In the genomic region with DNA sequence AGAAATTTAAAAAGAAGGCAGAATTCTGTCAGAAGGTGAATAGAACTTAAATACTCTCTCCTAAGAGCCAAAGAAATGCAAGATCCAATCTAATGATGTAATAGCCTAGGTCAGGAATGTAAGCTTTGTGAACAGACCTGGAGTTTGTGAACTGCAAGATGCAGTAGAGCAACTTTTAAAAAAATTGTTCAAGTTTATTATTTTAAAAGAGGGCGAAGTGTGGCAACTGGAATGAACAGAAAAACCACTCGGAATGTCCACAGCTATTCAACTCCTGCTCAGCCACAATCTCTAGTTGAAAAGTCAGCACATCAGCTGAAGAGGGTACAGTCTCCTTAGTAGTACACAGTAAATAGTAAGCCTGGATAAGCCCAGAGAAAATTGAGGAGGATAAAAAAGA, we compare ENCODE assay signal across 21 cellular contexts.
DNase-seq lines count a peak whose midpoint lies in the region; ATAC-seq, FAIRE-seq and TF ChIP-seq lines count a peak whose summit lies in the region.
"Had no signal": no experiment of that assay in that cellular context is flagged by ENCODE, and none has a peak within 500 bp of the region (broad histone marks: within the 10 kb centered on the region; RNA-seq: fewer than 3 reads in every experiment).

No MANE protein-coding gene starts in this region.

- no peaks in the 10 kb centered on the region for H3K36me3 ChIP-seq in mesendoderm (ENCODE audit: control insufficient read depth, insufficient read depth, low read length)
- H3K36me3 ChIP-seq in MG63, result no peaks in the 10 kb centered on the region

- no peaks in the 10 kb centered on the region for H3K9me3 Mint-ChIP-seq in nephron progenitor cell

- no peak overlapping the region for H2BK120ac ChIP-seq in mesendoderm (ENCODE audit: low read depth, low read length)

- no peaks in the 10 kb centered on the region for H3K79me2 ChIP-seq in mesendoderm (ENCODE audit: control insufficient read depth, insufficient read depth, low read length)

- H3K36me3 Mint-ChIP-seq in nephron progenitor cell (ENCODE audit: low read depth), result no peaks in the 10 kb centered on the region
- H3K36me3 Mint-ChIP-seq: CD4-positive, CD25-positive, alpha-beta regulatory T cell had no signal

- H4K8ac ChIP-seq in mesendoderm (ENCODE audit: low read depth, low read length), result no peak overlapping the region

- no peak overlapping the region for H3K4me3 ChIP-seq in epithelial cell of esophagus (ENCODE audit: low read length)
- no peak overlapping the region for H3K4me3 ChIP-seq in mesendoderm (ENCODE audit: low read length)
- H3K4me3 ChIP-seq in MG63, result no peak overlapping the region
- H3K4me3 ChIP-seq: GM12878 had no signal

- no peak for ATAC-seq in GM21529 (IDR thresholded peaks at IDR 0.05; ENCODE audit: unreplicated experiment)
- ATAC-seq: GM12878 had no signal

- H3K9me3 ChIP-seq in MG63, result no peaks in the 10 kb centered on the region

- DNase-seq in DMS53 (lab: John Stamatoyannopoulos, UW), result peak; percentile 17
- DNase-seq in DMS53 treated with DMSO at 0.1 percent for 48 hours (lab: John Stamatoyannopoulos, UW; ENCODE audit: unreplicated experiment), result no peak
- DNase-seq in epithelial cell of esophagus (ENCODE audit: low read depth), result peak; percentile 1
- DNase-seq in mesendoderm, result peak; percentile 43
- DNase-seq in MG63, result no peak
- no peak for DNase-seq in nephron progenitor cell
- no peak for DNase-seq in RCC 7860 (ENCODE audit: low spot score)
- DNase-seq: CD4-positive, CD25-positive, alpha-beta regulatory T cell; COR-L47; KG1; MV-4-11; NCI-H187; NCI-H2227 treated with DMSO at 0.1 percent for 48 hours; NCI-H524; RPMI8226; SHP77 treated with DMSO at 0.1 percent for 48 hours had no signal

- H3K56ac ChIP-seq in mesendoderm (ENCODE audit: low read length), result no peak overlapping the region

- no peak overlapping the region for H3K4me2 ChIP-seq in mesendoderm (ENCODE audit: low read length)

- no CpG with 5 or more reads among the region's 2 CpGs for WGBS in mesendoderm (ENCODE audit: extremely low coverage, insufficient coverage, low lambda C conversion rate)

- no peaks in the 10 kb centered on the region for H3K4me1 ChIP-seq in mesendoderm (ENCODE audit: control insufficient read depth, low read depth, low read length)

- H3K9ac ChIP-seq in mesendoderm (ENCODE audit: low read length), result no peak overlapping the region

- H3K27me3 ChIP-seq in mesendoderm (ENCODE audit: insufficient read depth, low read length, poor library complexity) (no peaks in the 10 kb centered on the region), MG63 (no peaks in the 10 kb centered on the region)

- H3K4me1 Mint-ChIP-seq in nephron progenitor cell, result no peaks in the 10 kb centered on the region
- H3K4me1 Mint-ChIP-seq: B cell; CD4-positive, CD25-positive, alpha-beta regulatory T cell had no signal

- FAIRE-seq in RCC 7860 (lab: Jason Lieb, UNC), result no peak
- FAIRE-seq: GM12878, H54 had no signal

- no peak overlapping the region for H3K23ac ChIP-seq in mesendoderm (ENCODE audit: low read length)

- H3K18ac ChIP-seq in mesendoderm (ENCODE audit: low read length), result no peak overlapping the region

- no peak overlapping the region for H2BK5ac ChIP-seq in mesendoderm (ENCODE audit: low read length)

- no peak overlapping the region for H4K5ac ChIP-seq in mesendoderm (ENCODE audit: low read length)

- no peak overlapping the region for H3K27ac Mint-ChIP-seq in nephron progenitor cell
- H3K27ac Mint-ChIP-seq: B cell; CD4-positive, CD25-positive, alpha-beta regulatory T cell had no signal

- no peak overlapping the region for H3K27ac ChIP-seq in mesendoderm (ENCODE audit: low read depth, low read length)
- H3K27ac ChIP-seq: 22Rv1 had no signal

- H3K79me1 ChIP-seq in mesendoderm (ENCODE audit: low read length), result no peaks in the 10 kb centered on the region

- H2BK15ac ChIP-seq in mesendoderm (replicated peaks; ENCODE audit: low read depth), result no peak overlapping the region

- no peak overlapping the region for H2AK5ac ChIP-seq in mesendoderm (ENCODE audit: low read length)

- H3K4ac ChIP-seq in mesendoderm (ENCODE audit: low read depth, low read length), result no peak overlapping the region

- H3K4me3 Mint-ChIP-seq in nephron progenitor cell, result no peak overlapping the region
- H3K4me3 Mint-ChIP-seq: B cell; CD4-positive, CD25-positive, alpha-beta regulatory T cell had no signal

- TF ChIP-seq CTCF in epithelial cell of esophagus (IDR thresholded peaks at IDR 0.05; ENCODE audit: insufficient read depth, low read depth, low read length, missing control alignments) (no peak), nephron progenitor cell (IDR thresholded peaks at IDR 0.05) (no peak)

- H3K27me3 Mint-ChIP-seq in nephron progenitor cell (ENCODE audit: low read depth, poor library complexity), result no peaks in the 10 kb centered on the region
- H3K27me3 Mint-ChIP-seq: B cell; CD4-positive, CD25-positive, alpha-beta regulatory T cell had no signal

Comparison
In these comparisons a context has a peak if more than half of its experiments do, and no peak if none do; other contexts are left out.
1. DNase-seq: peak in DMS53 (single experiment), epithelial cell of esophagus (single experiment) and mesendoderm (single experiment); none in DMS53 treated with DMSO at 0.1 percent for 48 hours (single experiment), MG63 (single experiment), nephron progenitor cell (single experiment) and RCC 7860 (single experiment).